Comparison of ENCODE assay signal across 19 cellular contexts in genomic region chr5:28156981-28157380, GRCh38.
"Had no signal": no experiment of that assay in that cellular context is flagged by ENCODE, and none has a peak within 500 bp of the region (broad histone marks: within the 10 kb centered on the region; RNA-seq: fewer than 3 reads in every experiment).

No MANE protein-coding gene starts in this region.

- H3K36me3 Mint-ChIP-seq: activated CD8-positive, alpha-beta memory T cell treated with anti-CD3 and anti-CD28 coated beads, Interleukin-2, amount 10 ng/mL, durations not matched to agents 7 days and 5 days had no signal

- H3K4me1 ChIP-seq: gastrocnemius medialis, suprapubic skin, upper lobe of right lung had no signal

- H3K4me3 ChIP-seq: gastrocnemius medialis, suprapubic skin, upper lobe of right lung had no signal

- ATAC-seq: activated CD4-positive, CD25-positive, alpha-beta regulatory T cell treated with anti-CD3 and anti-CD28 coated beads, Interleukin-2, amount 50 U/mL, for 24 hours; activated CD8-positive, alpha-beta memory T cell treated with anti-CD3 and anti-CD28 coated beads, Interleukin-2, amount 10 ng/mL, durations not matched to agents 7 days and 5 days; gastrocnemius medialis; left ventricle myocardium superior; stimulated activated naive CD8-positive, alpha-beta T cell treated with anti-CD3 and anti-CD28 coated beads, Interleukin-15, Interleukin-2, amounts not matched to agents 100 U/mL and 50 U/mL, for 24 hours; upper lobe of right lung had no signal

- H3K36me3 ChIP-seq: gastrocnemius medialis, suprapubic skin, upper lobe of right lung had no signal

- H3K4me1 Mint-ChIP-seq: activated CD8-positive, alpha-beta memory T cell treated with anti-CD3 and anti-CD28 coated beads, Interleukin-2, amount 10 ng/mL, durations not matched to agents 7 days and 5 days; nephron had no signal

- H3K27ac Mint-ChIP-seq: activated CD8-positive, alpha-beta memory T cell treated with anti-CD3 and anti-CD28 coated beads, Interleukin-2, amount 10 ng/mL, durations not matched to agents 7 days and 5 days; nephron had no signal

- DNase-seq: activated CD4-positive, alpha-beta T cell treated with anti-CD3 and anti-CD28 coated beads, Interleukin-2, amount 50 U/mL, for 48 hours; activated CD8-positive, alpha-beta memory T cell treated with anti-CD3 and anti-CD28 coated beads, Interleukin-2, amount 10 ng/mL, durations not matched to agents 7 days and 5 days; activated gamma-delta T cell; activated T-cell treated with anti-CD3 and anti-CD28 coated beads, Interleukin-2, amount 50 U/mL, for 48 hours; central memory CD4-positive, alpha-beta T cell; cortex of kidney; effector CD8-positive, alpha-beta T cell; gastrocnemius medialis; kidney; left ventricle myocardium superior; mesenchymal stem cell; stimulated activated CD4-positive, alpha-beta T cell treated with anti-CD3 and anti-CD28 coated beads, Interleukin-4, amount 100 ng/mL, for 1 hour; stimulated activated CD8-positive, alpha-beta memory T cell treated with anti-CD3 and anti-CD28 coated beads, Interleukin-4, amount 100 ng/mL, for 48 hours; stimulated activated naive CD8-positive, alpha-beta T cell treated with anti-CD3 and anti-CD28 coated beads, Interleukin-15, Interleukin-2, amounts not matched to agents 100 U/mL and 50 U/mL, for 24 hours; upper lobe of right lung had no signal

- H3K27me3 ChIP-seq: gastrocnemius medialis, suprapubic skin, upper lobe of right lung had no signal

- H3K27me3 Mint-ChIP-seq: activated CD8-positive, alpha-beta memory T cell treated with anti-CD3 and anti-CD28 coated beads, Interleukin-2, amount 10 ng/mL, durations not matched to agents 7 days and 5 days had no signal

- H3K4me3 Mint-ChIP-seq: activated CD8-positive, alpha-beta memory T cell treated with anti-CD3 and anti-CD28 coated beads, Interleukin-2, amount 10 ng/mL, durations not matched to agents 7 days and 5 days; nephron had no signal

- H3K9me3 ChIP-seq: gastrocnemius medialis, suprapubic skin, upper lobe of right lung had no signal

- H3K27ac ChIP-seq: epithelial cell of prostate, gastrocnemius medialis, suprapubic skin, upper lobe of right lung had no signal
